In genomic region chr4:150419939-150420338, GRCh38 we compare ENCODE assay signal across 7 cellular contexts.
"Had no signal": no experiment of that assay in that cellular context is flagged by ENCODE, and none has a peak within 500 bp of the region (broad histone marks: within the 10 kb centered on the region; RNA-seq: fewer than 3 reads in every experiment).

No MANE protein-coding gene starts in this region.

- H3K4me3 ChIP-seq: GM12878 had no signal

- DNase-seq: GDM1, GF-D8 had no signal

- FAIRE-seq: GM12878, GM12891, GM12892, GM18507, GM19239 had no signal

- ATAC-seq: GM12878 had no signal
